In genomic region chr10:113066120-113066519, GRCh38 we compare ENCODE assay signal across 7 cellular contexts.
DNase-seq lines count a peak whose midpoint lies in the region; ATAC-seq and TF ChIP-seq lines count a peak whose summit lies in the region.
"Not testable (repeated sequence)": the region's sequence is repeated elsewhere in the genome, so short reads cannot be mapped to it uniquely, and the experiment has no call there.

No MANE protein-coding gene starts in this region.

- H3K9me2 ChIP-seq in GM23338 (ENCODE audit: insufficient read depth): not testable (repeated sequence)

- H3K9me3 Mint-ChIP-seq in GM23338; progenitor cell of endocrine pancreas (ENCODE audit: low read depth): not testable (repeated sequence)

- not testable (repeated sequence) for H2AFZ ChIP-seq in GM23338

- peaks cover 97% of the 10 kb centered on the region for H3K79me2 ChIP-seq in GM23338 (replicated peaks; ENCODE audit: insufficient read depth)

- not testable (repeated sequence) for H3K27ac ChIP-seq in GM23338 (ENCODE audit: low read depth); liver (ENCODE audit: low read depth in 1 of 2, low read length in 2 of 2)
- H3K27ac ChIP-seq in coronary artery: peak overlapping the region; percentile 63 to 87
- peak overlapping the region; percentile 81 for H3K27ac ChIP-seq in subcutaneous abdominal adipose tissue (ENCODE audit: low read depth, low read length)
- peak overlapping the region; percentile 84 to 86 for H3K27ac ChIP-seq in tibial artery

- H3K4me2 ChIP-seq in GM23338: 0 out of 2 replicates have a peak overlapping the region, but pooled peaks have one; percentile 26

- H3K27me3 Mint-ChIP-seq in GM23338 (ENCODE audit: insufficient read depth, low read depth, poor library complexity): peaks cover 14% of the 10 kb centered on the region
- H3K27me3 Mint-ChIP-seq in progenitor cell of endocrine pancreas: not testable (repeated sequence)

- TF ChIP-seq RAD21 in liver (IDR thresholded peaks at IDR 0.05): not testable (repeated sequence)

- 76% methylated on average over 8 of the region's 8 CpGs for WGBS in liver

- H3F3A ChIP-seq in GM23338 (replicated peaks; ENCODE audit: low read depth): not testable (repeated sequence)

- not testable (repeated sequence) for H3K9me3 ChIP-seq in liver (ENCODE audit: control insufficient read depth in 4 of 4, low read length in 3 of 4); subcutaneous abdominal adipose tissue (ENCODE audit: control insufficient read depth in 5 of 5, low read length in 5 of 5); tibial artery

- not testable (repeated sequence) for H3K4me3 Mint-ChIP-seq in GM23338; progenitor cell of endocrine pancreas (ENCODE audit: low read depth)

- peaks cover 50% of the 10 kb centered on the region for H3K4me1 ChIP-seq in GM23338 (ENCODE audit: insufficient read depth)
- peaks cover 3 to 33% (median 27%) of the 10 kb centered on the region in 4 donors for H3K4me1 ChIP-seq in liver (ENCODE audit: control insufficient read depth in 4 of 4, insufficient read depth in 4 of 4, low read length in 3 of 4)
- H3K4me1 ChIP-seq in subcutaneous abdominal adipose tissue (ENCODE audit: control insufficient read depth in 5 of 5, insufficient read depth in 5 of 5, low read length in 5 of 5): peaks cover 3 to 64% (median 37%) of the 10 kb centered on the region in 5 donors
- peaks cover 0 to 93% (median 85%) of the 10 kb centered on the region in 4 donors for H3K4me1 ChIP-seq in tibial artery

- not testable (repeated sequence) for ATAC-seq in GM23338
- ATAC-seq in left lobe of liver: peak; percentile 27

- not testable (repeated sequence) for TF ChIP-seq CTCF in GM23338 (conservative IDR thresholded peaks at IDR 0.05; ENCODE audit: low read depth in 2 of 2); coronary artery (IDR thresholded peaks at IDR 0.05); liver (IDR thresholded peaks at IDR 0.05; ENCODE audit: low read depth, low read length, missing input control); progenitor cell of endocrine pancreas (IDR thresholded peaks at IDR 0.05; ENCODE audit: unreplicated experiment); tibial artery (IDR thresholded peaks at IDR 0.05)

- H3K27me3 ChIP-seq in GM23338 (ENCODE audit: insufficient read depth); liver (ENCODE audit: control insufficient read depth in 4 of 4, insufficient read depth in 4 of 4, low read length in 3 of 4); subcutaneous abdominal adipose tissue (ENCODE audit: control insufficient read depth in 5 of 5, insufficient read depth in 4 of 5, low read length in 5 of 5); tibial artery: not testable (repeated sequence)

- H3K36me3 Mint-ChIP-seq in GM23338 (ENCODE audit: low read depth) (peaks cover 15% of the 10 kb centered on the region), progenitor cell of endocrine pancreas (ENCODE audit: insufficient read depth) (peaks cover 14% of the 10 kb centered on the region)

- H3K27ac Mint-ChIP-seq in GM23338: not testable (repeated sequence)
- peak overlapping the region; percentile 63 for H3K27ac Mint-ChIP-seq in progenitor cell of endocrine pancreas

- H3K4me1 Mint-ChIP-seq in GM23338 (peaks cover 60% of the 10 kb centered on the region), progenitor cell of endocrine pancreas (ENCODE audit: low read depth) (peaks cover 16% of the 10 kb centered on the region)

- H3K36me3 ChIP-seq in GM23338 (ENCODE audit: insufficient read depth); liver (ENCODE audit: control insufficient read depth in 4 of 4, insufficient read depth in 3 of 4, low read depth in 1 of 4, low read length in 3 of 4): not testable (repeated sequence)
- H3K36me3 ChIP-seq in subcutaneous abdominal adipose tissue (ENCODE audit: control insufficient read depth in 5 of 5, insufficient read depth in 5 of 5, low read length in 5 of 5) (peaks cover 0 to 10% (median 5%) of the 10 kb centered on the region in 5 donors), tibial artery (peaks cover 5 to 12% (median 8%) of the 10 kb centered on the region in 3 donors)

- intact Hi-C loops in tibial artery (cut with DNase I; ENCODE audit: low total_unique reads): loop anchor here (5.0 kb wide), 1 partner anchor 39 kb away; no protein-coding TSS in a partner anchor

- peaks cover 67% of the 10 kb centered on the region for H4K20me1 ChIP-seq in GM23338 (replicated peaks; ENCODE audit: insufficient read depth)

- H3K4me3 ChIP-seq in GM23338; coronary artery; liver (ENCODE audit: low read depth in 1 of 3, low read length in 3 of 3); subcutaneous abdominal adipose tissue (ENCODE audit: low read depth in 1 of 5, low read length in 5 of 5); tibial artery: not testable (repeated sequence)

- H3K9ac ChIP-seq in liver (ENCODE audit: low read depth in 1 of 2, low read length in 2 of 2); subcutaneous abdominal adipose tissue (ENCODE audit: low read length in 5 of 5): not testable (repeated sequence)

- not testable (repeated sequence) for DNase-seq in GM23338 (ENCODE audit: low spot score); coronary artery (ENCODE audit: low spot score); progenitor cell of endocrine pancreas (ENCODE audit: low spot score, unreplicated experiment); tibial artery
- peak; percentile 62 for DNase-seq in left lobe of liver (ENCODE audit: low spot score)

TF ChIP-seq in liver, 16 proteins besides CTCF, POLR2A, EP300 and RAD21:
- TF ChIP-seq HNF4G (IDR thresholded peaks at IDR 0.05) (peak; percentile 17), HNF4A (conservative IDR thresholded peaks at IDR 0.05) (peak; percentile 76 to 78), RXRA (IDR thresholded peaks at IDR 0.05) (peak in 1 of 2 donors; percentile 25)
